ENCODE assay signal across 13 cellular contexts in genomic region chr3:112774293-112774926, GRCh38.
DNase-seq lines count a peak whose midpoint lies in the region; TF ChIP-seq lines count a peak whose summit lies in the region.
"Had no signal": no experiment of that assay in that cellular context is flagged by ENCODE, and none has a peak within 500 bp of the region (broad histone marks: within the 10 kb centered on the region; RNA-seq: fewer than 3 reads in every experiment).

No MANE protein-coding gene starts in this region.

- no peaks in the 10 kb centered on the region for H3K36me3 ChIP-seq in adrenal gland (replicated peaks in 1 of 2)
- H3K36me3 ChIP-seq: neutrophil, thyroid gland had no signal

- intact Hi-C loops in adrenal gland (cut with DNase I): no loop called here

- DNase-seq in AG04450 (ENCODE audit: low read depth, low spot score) (peak; percentile 29), HPDE6-E6E7 (ENCODE audit: extremely low spot score) (peak; percentile 58), immature natural killer cell (no peak), 8988T (no peak), GM10248 (ENCODE audit: extremely low spot score) (no peak), adrenal gland (no peak), SKM-1 treated with dmso at 0.1 percent for 144 hours (lab: John Stamatoyannopoulos, UW; ENCODE audit: unreplicated experiment) (no peak)
- no peak for DNase-seq in activated CD4-positive, alpha-beta memory T cell treated with anti-CD3 and anti-CD28 coated beads, Interleukin-2, amount 10 ng/mL, durations not matched to agents 7 days and 5 days
- DNase-seq: NCI-H187, thyroid gland had no signal

- H3K4me3 Mint-ChIP-seq in activated CD4-positive, alpha-beta memory T cell treated with anti-CD3 and anti-CD28 coated beads, Interleukin-2, amount 10 ng/mL, durations not matched to agents 7 days and 5 days: no peak overlapping the region
- peak overlapping the region; percentile 12 to 40 (median 18) for H3K4me3 Mint-ChIP-seq in immature natural killer cell
- H3K4me3 Mint-ChIP-seq: brain, GM23338 had no signal

- H3K9me3 Mint-ChIP-seq in activated CD4-positive, alpha-beta memory T cell treated with anti-CD3 and anti-CD28 coated beads, Interleukin-2, amount 10 ng/mL, durations not matched to agents 7 days and 5 days: peaks cover 3% of the 10 kb centered on the region
- H3K9me3 Mint-ChIP-seq in immature natural killer cell: peaks cover 0 to 2% (median 0%) of the 10 kb centered on the region in 6 donors
- H3K9me3 Mint-ChIP-seq: brain, GM23338 had no signal

- no peak for TF ChIP-seq CTCF in AG04450 (IDR thresholded peaks at IDR 0.05; ENCODE audit: low read depth, low read length)
- no peak for TF ChIP-seq CTCF in GM10248 (IDR thresholded peaks at IDR 0.05; ENCODE audit: control extremely low read depth, extremely low read depth, low read depth, missing control alignments)
- no peak for TF ChIP-seq CTCF in adrenal gland (IDR thresholded peaks at IDR 0.05)

- CTCF ChIA-PET in AG04450 (lab: Charles Lee) (interaction anchor here (0.6 to 1.2 kb wide), 5 partner anchors 13 to 205 kb away, joined by 3 to 6 read pairs (median 4); no protein-coding TSS in a partner anchor), GM10248 (lab: Yijun Ruan, JAX) (interaction anchor here (1.1 to 2.1 kb wide), 5 partner anchors 13 to 111 kb away, joined by 3 to 8 read pairs (median 4); no protein-coding TSS in a partner anchor)
- CTCF ChIA-PET in activated CD4-positive, alpha-beta memory T cell treated with anti-CD3 and anti-CD28 coated beads, Interleukin-2, amount 10 ng/mL, durations not matched to agents 7 days and 5 days (lab: Charles Lee): interaction anchor here (0.7 to 1.5 kb wide), 4 partner anchors 40 to 205 kb away, joined by 3 to 16 read pairs (median 4); no protein-coding TSS in a partner anchor

- TF ChIP-seq POLR2A in adrenal gland (IDR thresholded peaks at IDR 0.05): no peak

- H3K4me1 ChIP-seq in adrenal gland (replicated peaks in 1 of 2): peaks cover 0 to 12% of the 10 kb centered on the region in 2 donors
- H3K4me1 ChIP-seq: thyroid gland had no signal

- peak overlapping the region; percentile 68 for H3K27ac ChIP-seq in AG04450 (ENCODE audit: low read depth, low read length)
- no peak overlapping the region for H3K27ac ChIP-seq in adrenal gland
- H3K27ac ChIP-seq: neutrophil, thyroid gland had no signal

- H3K4me3 ChIP-seq in AG04450 (ENCODE audit: low read depth, low read length) (no peak overlapping the region), adrenal gland (no peak overlapping the region)
- H3K4me3 ChIP-seq: GM23338, thyroid gland had no signal

- peak overlapping the region; percentile 84 for H3K27ac Mint-ChIP-seq in activated CD4-positive, alpha-beta memory T cell treated with anti-CD3 and anti-CD28 coated beads, Interleukin-2, amount 10 ng/mL, durations not matched to agents 7 days and 5 days
- H3K27ac Mint-ChIP-seq in immature natural killer cell: peak overlapping the region in 4 of 6 donors; percentile 8 to 57 (median 44)
- H3K27ac Mint-ChIP-seq: GM23338 had no signal

- H3K27me3 ChIP-seq in AG04450 (ENCODE audit: control insufficient read depth, insufficient read depth, low read length): no peaks in the 10 kb centered on the region
- peaks cover 6% of the 10 kb centered on the region for H3K27me3 ChIP-seq in adrenal gland
- H3K27me3 ChIP-seq: neutrophil, thyroid gland had no signal

- H3K4me1 Mint-ChIP-seq in activated CD4-positive, alpha-beta memory T cell treated with anti-CD3 and anti-CD28 coated beads, Interleukin-2, amount 10 ng/mL, durations not matched to agents 7 days and 5 days: peaks cover 59% of the 10 kb centered on the region
- H3K4me1 Mint-ChIP-seq in immature natural killer cell: peaks cover 26 to 33% of the 10 kb centered on the region in 2 donors
- H3K4me1 Mint-ChIP-seq: brain had no signal

- peaks cover 5% of the 10 kb centered on the region for H3K36me3 Mint-ChIP-seq in activated CD4-positive, alpha-beta memory T cell treated with anti-CD3 and anti-CD28 coated beads, Interleukin-2, amount 10 ng/mL, durations not matched to agents 7 days and 5 days (ENCODE audit: low read depth)
- no peaks in the 10 kb centered on the region for H3K36me3 Mint-ChIP-seq in immature natural killer cell
- H3K36me3 Mint-ChIP-seq: brain had no signal

- WGBS in adrenal gland, 4 donors: 63 to 77% (median 67%) methylated on average over 6 of the region's 6 CpGs

- POLR2A ChIA-PET in AG04450 (lab: Yijun Ruan, JAX) (interaction anchor here (1.2 kb wide), 1 partner anchor 37 kb away, joined by 4 read pairs; no protein-coding TSS in a partner anchor), GM10248 (lab: Yijun Ruan, JAX) (no interaction called here)
- POLR2A ChIA-PET in activated CD4-positive, alpha-beta memory T cell treated with anti-CD3 and anti-CD28 coated beads, Interleukin-2, amount 10 ng/mL, durations not matched to agents 7 days and 5 days (lab: Charles Lee): interaction anchor here (0.8 to 2.5 kb wide), 10 partner anchors 11 to 213 kb away, joined by 3 to 8 read pairs (median 4); partner anchors contain the start of genes ATG3, CD200R1 and SLC35A5

- H3K9me3 ChIP-seq in AG04450 (ENCODE audit: control insufficient read depth, insufficient read depth, low read length) (no peaks in the 10 kb centered on the region), adrenal gland (replicated peaks in 1 of 3) (no peaks in the 10 kb centered on the region)
- H3K9me3 ChIP-seq: neutrophil, thyroid gland had no signal

- no peaks in the 10 kb centered on the region for H3K27me3 Mint-ChIP-seq in activated CD4-positive, alpha-beta memory T cell treated with anti-CD3 and anti-CD28 coated beads, Interleukin-2, amount 10 ng/mL, durations not matched to agents 7 days and 5 days
- H3K27me3 Mint-ChIP-seq in immature natural killer cell (ENCODE audit: low read depth in 3 of 3): peaks cover 0 to 4% (median 0%) of the 10 kb centered on the region in 3 donors
- H3K27me3 Mint-ChIP-seq: brain had no signal

Comparison
In these comparisons a context has a peak if more than half of its experiments do, and no peak if none do; other contexts are left out.
1. DNase-seq: peak in AG04450 (single experiment) and HPDE6-E6E7 (single experiment); none in activated CD4-positive, alpha-beta memory T cell treated with anti-CD3 and anti-CD28 coated beads, Interleukin-2, amount 10 ng/mL, durations not matched to agents 7 days and 5 days (single experiment), immature natural killer cell (0 of 3), 8988T (single experiment), GM10248 (single experiment), adrenal gland (0 of 7) and SKM-1 treated with dmso at 0.1 percent for 144 hours (single experiment).